15 cellular contexts compared by ENCODE assay signal in genomic region chr9:95499101-95499676, GRCh38. TPM values are rescaled to one million over a fixed set of nuclear protein-coding genes. Genes with fewer than 3 reads are reported as not detected.
DNase-seq lines count a peak whose midpoint lies in the region; ATAC-seq, FAIRE-seq and TF ChIP-seq lines count a peak whose summit lies in the region.
"Had no signal": no experiment of that assay in that cellular context is flagged by ENCODE, and none has a peak within 500 bp of the region (broad histone marks: within the 10 kb centered on the region; RNA-seq: fewer than 3 reads in every experiment).

No MANE protein-coding gene starts in this region.

- intact Hi-C loops in IMR-90 (cut with micrococcal nuclease) = no loop called here
- intact Hi-C loops in sciatic nerve (cut with DNase I) = no loop called here

- H3K9me1 ChIP-seq in IMR-90 (ENCODE audit: insufficient read depth, low read length) = peaks cover 20% of the 10 kb centered on the region

- H3K4me1 ChIP-seq in IMR-90 (ENCODE audit: control insufficient read depth, insufficient read depth, low read length) (peaks cover 26% of the 10 kb centered on the region), astrocyte (ENCODE audit: insufficient read depth, low read length) (peaks cover 13% of the 10 kb centered on the region), hepatocyte (ENCODE audit: insufficient read depth) (peaks cover 75% of the 10 kb centered on the region)

- DNase-seq in IMR-90 = peak; percentile 32
- DNase-seq in astrocyte (ENCODE audit: low read depth) = peak; percentile 36
- DNase-seq in hepatocyte (ENCODE audit: low spot score) = no peak
- DNase-seq in sciatic nerve (ENCODE audit: low spot score) = no peak
- DNase-seq in NCI-H146 (lab: John Stamatoyannopoulos, UW) = no peak
- no peak for DNase-seq in NCI-H2107 treated with DMSO at 0.1 percent for 48 hours (lab: John Stamatoyannopoulos, UW; ENCODE audit: unreplicated experiment)
- no peak for DNase-seq in AG20443 (ENCODE audit: low spot score)
- DNase-seq: NCI-H1092, NCI-H1694, NCI-H2107, NCI-H345, PC-3 had no signal

- no peak overlapping the region for H2AK9ac ChIP-seq in IMR-90 (replicated peaks; ENCODE audit: low read depth, low read length, poor library complexity)

- WGBS in IMR-90 (ENCODE audit: extremely low coverage in 2 of 2, insufficient read length in 1 of 2), 2 experiments = no CpG with 5 or more reads among the region's 4 CpGs
- WGBS in hepatocyte (ENCODE audit: low lambda C conversion rate, missing lambda C conversion rate) = 76% methylated on average over 4 of the region's 4 CpGs

- H3K79me1 ChIP-seq in IMR-90 (ENCODE audit: low read depth in 1 of 2, low read length in 2 of 2) = peaks cover 23 to 73% of the 10 kb centered on the region in 2 experiments

- FAIRE-seq in astrocyte (lab: Jason Lieb, UNC) = no peak
- FAIRE-seq: H54, K562 had no signal

- no peak overlapping the region for H3K4me3 Mint-ChIP-seq in astrocyte (ENCODE audit: unreplicated experiment)

- H3K36me3 ChIP-seq in IMR-90 (ENCODE audit: control insufficient read depth, insufficient read depth, low read length) = peaks cover under 1% of the 10 kb centered on the region; the same call in 1 of the 2 replicates
- H3K36me3 ChIP-seq in astrocyte (ENCODE audit: insufficient read depth, low read length) = no peaks in the 10 kb centered on the region
- no peaks in the 10 kb centered on the region for H3K36me3 ChIP-seq in hepatocyte (replicated peaks; ENCODE audit: insufficient read depth, low read depth)

- H3K27me3 Mint-ChIP-seq in astrocyte (ENCODE audit: low read depth, unreplicated experiment) = no peaks in the 10 kb centered on the region

- H3K9me2 ChIP-seq in hepatocyte (replicated peaks; ENCODE audit: insufficient read depth) = no peaks in the 10 kb centered on the region

- H3K9ac ChIP-seq in IMR-90 (ENCODE audit: low read depth, low read length) = no peak overlapping the region
- no peak overlapping the region for H3K9ac ChIP-seq in astrocyte (ENCODE audit: low read length)

- no peaks in the 10 kb centered on the region for H3K27me3 ChIP-seq in IMR-90 (ENCODE audit: control insufficient read depth, insufficient read depth, low read length)
- peaks cover 10% of the 10 kb centered on the region for H3K27me3 ChIP-seq in astrocyte (ENCODE audit: insufficient read depth, low read length)
- H3K27me3 ChIP-seq in hepatocyte = no peaks in the 10 kb centered on the region

- peak overlapping the region; percentile 11; the same call in 1 of the 3 replicates for H2BK15ac ChIP-seq in IMR-90 (ENCODE audit: low read depth, low read length)

- no peak overlapping the region for H3K56ac ChIP-seq in IMR-90 (ENCODE audit: extremely low read depth, insufficient read depth, low read length)

- H3K36me3 Mint-ChIP-seq in astrocyte (ENCODE audit: low read depth, unreplicated experiment) = peaks cover 6% of the 10 kb centered on the region

- ATAC-seq in IMR-90 (ENCODE audit: low read depth) (no peak), sciatic nerve (peak; percentile 21), HG03135 (IDR thresholded peaks at IDR 0.05; ENCODE audit: unreplicated experiment) (no peak)
- ATAC-seq: K562, PC-3 had no signal

- POLR2A ChIA-PET in IMR-90 (lab: Charles Lee; ENCODE audit: unreplicated experiment) = no interaction called here

- peak overlapping the region; percentile 47; the same call in 1 of the 2 replicates for H2AK5ac ChIP-seq in IMR-90 (ENCODE audit: low read depth, low read length)

- dilution Hi-C loops in IMR-90 (cut with HindIII; ENCODE audit: low sequenced_read_pairs, unreplicated experiment) = no loop called here

- peaks cover 59% of the 10 kb centered on the region for H4K20me1 ChIP-seq in IMR-90 (ENCODE audit: insufficient read depth, low read length)
- H4K20me1 ChIP-seq in astrocyte (ENCODE audit: insufficient read depth, low read length) = peaks cover 35% of the 10 kb centered on the region
- H4K20me1 ChIP-seq in hepatocyte (ENCODE audit: insufficient read depth, poor library complexity, severe bottlenecking) = peaks cover 91% of the 10 kb centered on the region

- no peak overlapping the region for H3K27ac ChIP-seq in IMR-90 (ENCODE audit: insufficient read depth, low read length)
- H3K27ac ChIP-seq in astrocyte (ENCODE audit: low read depth, low read length) = no peak overlapping the region
- H3K27ac ChIP-seq in hepatocyte = peak overlapping the region; percentile 78

- no peak for TF ChIP-seq CTCF in IMR-90 (conservative IDR thresholded peaks at IDR 0.05; ENCODE audit: low read depth, low read length)
- no peak for TF ChIP-seq CTCF in astrocyte (IDR thresholded peaks at IDR 0.05; ENCODE audit: insufficient read depth, low read depth, low read length)
- no peak for TF ChIP-seq CTCF in hepatocyte (IDR thresholded peaks at IDR 0.05; ENCODE audit: poor library complexity)

- in situ Hi-C loops in IMR-90 (cut with MboI; ENCODE audit: low sequenced_read_pairs) = no loop called here

- H3K9me3 Mint-ChIP-seq in astrocyte (ENCODE audit: unreplicated experiment) = no peaks in the 10 kb centered on the region

- CTCF ChIA-PET in IMR-90 (lab: Yijun Ruan, JAX) = interaction anchor here (1.0 to 1.1 kb wide), 2 partner anchors 49 to 255 kb away, joined by 3 to 4 read pairs; no protein-coding TSS in a partner anchor

- H2BK5ac ChIP-seq in IMR-90 (ENCODE audit: low read depth, low read length, poor library complexity, severe bottlenecking) = no peak overlapping the region

- peak overlapping the region; percentile 6; the same call in 1 of the 2 replicates for H3K23ac ChIP-seq in IMR-90 (ENCODE audit: low read depth, low read length)

- H3K27ac Mint-ChIP-seq in astrocyte (ENCODE audit: unreplicated experiment) = no peak overlapping the region

- peak overlapping the region; percentile 6; the same call in 1 of the 2 replicates for H2BK20ac ChIP-seq in IMR-90 (ENCODE audit: low read depth, low read length)

- no peak for TF ChIP-seq RAD21 in IMR-90 (IDR thresholded peaks at IDR 0.05; ENCODE audit: low read length)

- no peak overlapping the region; the same call in 1 of the 2 replicates for H3K18ac ChIP-seq in IMR-90 (ENCODE audit: low read depth, low read length)

- BruUV-seq in IMR-90 (replicated peaks; lab: Mats Ljungman, UMichigan) = no TSS peak

- no peak overlapping the region for H3K14ac ChIP-seq in IMR-90 (replicated peaks; ENCODE audit: low read depth, low read length)

- no peak overlapping the region for H4K91ac ChIP-seq in IMR-90 (ENCODE audit: insufficient read depth, low read depth, low read length)

- no peak for TF ChIP-seq POLR2A in IMR-90 (IDR thresholded peaks at IDR 0.05; ENCODE audit: low read depth, low read length)

- H4K5ac ChIP-seq in IMR-90 (ENCODE audit: low read depth, low read length) = no peak overlapping the region

- H2AFZ ChIP-seq in IMR-90 (replicated peaks; ENCODE audit: low read length, poor library complexity) = no peak overlapping the region
- H2AFZ ChIP-seq in astrocyte (ENCODE audit: low read depth, low read length) = no peak overlapping the region
- H2AFZ ChIP-seq in hepatocyte = no peak overlapping the region

- peaks cover 44% of the 10 kb centered on the region for H3K4me1 Mint-ChIP-seq in astrocyte (ENCODE audit: low read depth, unreplicated experiment)

- H3K79me2 ChIP-seq in astrocyte (ENCODE audit: insufficient read depth, low read length) (peaks cover 12% of the 10 kb centered on the region), hepatocyte (peaks cover 97% of the 10 kb centered on the region)

- H3K9me3 ChIP-seq in IMR-90 (ENCODE audit: control insufficient read depth, insufficient read depth, low read length) (no peaks in the 10 kb centered on the region), astrocyte (ENCODE audit: insufficient read depth, low read depth, low read length) (no peaks in the 10 kb centered on the region), hepatocyte (ENCODE audit: low read depth) (no peaks in the 10 kb centered on the region)

- peak overlapping the region; percentile 32 for H2BK120ac ChIP-seq in IMR-90 (ENCODE audit: low read depth, low read length)

- H4K8ac ChIP-seq in IMR-90 (ENCODE audit: low read depth in 2 of 2, low read length in 2 of 2) = no peak overlapping the region

- H3K4me2 ChIP-seq in IMR-90 (ENCODE audit: low read depth, low read length) = no peak overlapping the region
- H3K4me2 ChIP-seq in astrocyte (ENCODE audit: low read length) = no peak overlapping the region
- H3K4me2 ChIP-seq in hepatocyte = peak overlapping the region; percentile 72

- no peak overlapping the region; the same call in 1 of the 2 replicates for H3K4ac ChIP-seq in IMR-90 (ENCODE audit: low read depth, low read length)

- H3K4me3 ChIP-seq in IMR-90 (ENCODE audit: insufficient read depth, low read depth, low read length) (no peak overlapping the region), astrocyte (ENCODE audit: insufficient read depth, low read depth, low read length) (no peak overlapping the region), hepatocyte (no peak overlapping the region)
- H3K4me3 ChIP-seq: K562 had no signal

TF ChIP-seq in IMR-90, 13 proteins besides CTCF, POLR2A, EP300 and RAD21 (continues in another document):
- no peak for TF ChIP-seq ELK1 (IDR thresholded peaks at IDR 0.05; ENCODE audit: borderline replicate concordance, low read depth, low read length)
- no peak for TF ChIP-seq RCOR1 (IDR thresholded peaks at IDR 0.05; ENCODE audit: insufficient replicate concordance, low read length)
- TF ChIP-seq MXI1 (IDR thresholded peaks at IDR 0.05; ENCODE audit: borderline replicate concordance, low read depth, low read length) = no peak
- TF ChIP-seq NFE2L2 (IDR thresholded peaks at IDR 0.05; ENCODE audit: low read depth, low read length) = no peak
- no peak for TF ChIP-seq MAFK (IDR thresholded peaks at IDR 0.05; ENCODE audit: low read depth, low read length)
- TF ChIP-seq BHLHE40 (IDR thresholded peaks at IDR 0.05; ENCODE audit: low read depth, low read length) = no peak
- TF ChIP-seq MAZ (IDR thresholded peaks at IDR 0.05; ENCODE audit: borderline replicate concordance, low read depth, low read length) = no peak
- TF ChIP-seq FOS (IDR thresholded peaks at IDR 0.05; ENCODE audit: low read depth, low read length) = no peak

RNA-seq across cellular contexts. Expression of gene PTCH1, which starts 17.6 kb away (rescaled TPM):
- 4.1 and 5.3 TPM in 2 replicates for total RNA-seq in IMR-90 (2012; rRNA removed)
- 5.0 and 6.0 TPM in 2 replicates for polyA plus RNA-seq in IMR-90 (2012; rRNA removed)
- 2.0 and 3.7 TPM in 2 replicates for polyA plus RNA-seq in IMR-90 (2012; cell fraction: cytosol; rRNA removed)
- polyA plus RNA-seq in IMR-90 (2012; cell fraction: nucleus; rRNA removed; ENCODE audit: low replicate concordance) = 12.6 and 14.4 TPM in 2 replicates
- total RNA-seq in astrocyte = 18.0 and 21.3 TPM in 2 replicates
- 29.7 and 36.8 TPM in 2 replicates for total RNA-seq in hepatocyte
- polyA plus RNA-seq in hepatocyte = 36.0 and 44.1 TPM in 2 replicates
- 136 TPM for total RNA-seq in sciatic nerve

Comparison
In these comparisons a context has a peak if more than half of its experiments do, and no peak if none do; other contexts are left out.
1. DNase-seq: peak in IMR-90 (single experiment) and astrocyte (single experiment); none in hepatocyte (single experiment), sciatic nerve (single experiment), NCI-H146 (single experiment), NCI-H2107 treated with DMSO at 0.1 percent for 48 hours (single experiment) and AG20443 (single experiment).